ENCODE assay signal across 7 cellular contexts in the genomic region with DNA sequence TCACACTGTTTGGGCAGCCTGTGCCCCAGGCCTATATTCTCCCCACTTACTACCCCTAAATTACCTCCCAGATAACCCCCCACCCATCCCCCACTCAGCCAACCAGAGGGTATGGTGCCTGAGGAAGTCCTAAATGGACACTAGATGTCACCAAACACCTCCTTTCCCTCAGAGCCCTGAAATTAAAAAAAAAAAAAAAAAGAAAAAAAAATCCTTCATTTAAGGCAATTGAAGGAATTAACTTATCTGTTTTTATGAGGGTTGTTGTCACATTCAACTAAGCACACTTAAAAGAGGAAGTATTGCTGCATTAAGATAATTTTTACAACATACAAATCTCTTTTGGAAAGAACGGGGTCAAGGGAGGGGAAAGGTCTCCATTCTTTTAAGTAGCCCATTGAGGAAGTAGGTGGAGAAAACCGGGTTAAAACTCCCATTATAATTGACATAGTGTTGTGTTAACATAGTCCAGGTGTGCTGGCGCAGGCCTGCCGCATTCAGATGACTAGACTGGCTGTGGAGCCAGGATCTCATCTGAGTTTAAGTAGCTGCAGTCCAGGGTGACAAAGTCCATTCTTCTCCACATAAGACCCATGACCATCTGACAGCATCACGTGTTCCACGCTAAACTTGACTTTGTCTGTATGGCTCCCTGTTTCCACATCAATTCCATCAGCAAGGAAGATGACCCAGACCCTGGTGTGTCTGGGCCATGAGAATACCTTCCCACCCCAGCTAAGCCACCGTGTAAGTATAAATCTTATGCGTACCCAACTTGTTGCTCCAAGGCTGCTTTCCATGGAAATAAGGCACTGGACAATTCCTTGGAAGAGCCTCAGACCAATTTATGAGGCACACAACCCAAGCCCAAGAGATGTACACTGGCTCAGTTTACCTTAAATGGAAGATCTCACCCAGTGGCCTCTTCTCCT. TPM values are rescaled to one million over a fixed set of nuclear protein-coding genes. Genes with fewer than 3 reads are reported as not detected.
DNase-seq lines count a peak whose midpoint lies in the region; ATAC-seq and FAIRE-seq lines count a peak whose summit lies in the region.

No MANE protein-coding gene starts in this region.

- H3K36me3 ChIP-seq in MG63, result no peaks in the 10 kb centered on the region

- H3K9me3 ChIP-seq in MG63, result no peaks in the 10 kb centered on the region

- in situ Hi-C loops in SK-MEL-5 (cut with HindIII; ENCODE audit: low pct_unique_long_range_greater_than_20kb, low sequenced_read_pairs), result no loop called here

- H3K27me3 ChIP-seq in MG63, result peaks cover 44% of the 10 kb centered on the region

- FAIRE-seq in G401.6 (lab: Jason Lieb, UNC), result peak; percentile 89

- no peak for ATAC-seq in GM18502 (IDR thresholded peaks at IDR 0.05; ENCODE audit: poor library complexity, unreplicated experiment)
- ATAC-seq in GM18907 (IDR thresholded peaks at IDR 0.05; ENCODE audit: unreplicated experiment), result no peak
- no peak for ATAC-seq in GM21381 (IDR thresholded peaks at IDR 0.05; ENCODE audit: unreplicated experiment)

- H3K4me3 ChIP-seq in MG63, result no peak overlapping the region

- DNase-seq in MG63 (peak; percentile 33), SK-MEL-5 (ENCODE audit: low read depth, low spot score) (peak; percentile 68), glomerular endothelial cell (ENCODE audit: extremely low read depth, low read depth, low spot score) (peak; percentile 14)

RNA-seq across cellular contexts. Expression of a gene that starts 46.4 kb away (rescaled TPM):
- total RNA-seq in MG63 (2014; rRNA removed; shearing (Covaris generic); ENCODE audit: low replicate concordance), result 19.3 and 19.7 TPM in 2 replicates
- total RNA-seq in SK-MEL-5 (2014; rRNA removed; shearing (Covaris generic)), result 11.0 and 13.0 TPM in 2 replicates
- 16.9 and 21.1 TPM in 2 replicates for polyA plus RNA-seq in SK-MEL-5 (2015; cell fraction: cytosol; rRNA removed)
- polyA plus RNA-seq in SK-MEL-5 (2015; cell fraction: nucleus; rRNA removed), result 25.1 and 30.3 TPM in 2 replicates
- total RNA-seq in glomerular endothelial cell, result 15.5 and 20.8 TPM in 2 replicates

RNA-seq across cellular contexts. Expression of a gene that starts 52.7 kb away (rescaled TPM):
- total RNA-seq in MG63 (2014; rRNA removed; shearing (Covaris generic); ENCODE audit: low replicate concordance), result 50.7 and 59.1 TPM in 2 replicates
- 43.9 and 47.2 TPM in 2 replicates for total RNA-seq in SK-MEL-5 (2014; rRNA removed; shearing (Covaris generic))
- 46.9 and 61.0 TPM in 2 replicates for polyA plus RNA-seq in SK-MEL-5 (2015; cell fraction: cytosol; rRNA removed)
- polyA plus RNA-seq in SK-MEL-5 (2015; cell fraction: nucleus; rRNA removed), result 21.4 and 24.2 TPM in 2 replicates
- total RNA-seq in glomerular endothelial cell, result 57.9 and 65.3 TPM in 2 replicates

Comparison
In these comparisons a context has a peak if more than half of its experiments do, and no peak if none do; other contexts are left out.
1. DNase-seq: peak in every context shown above with its lines; median percentile 68 in SK-MEL-5; 33 in MG63; 14 in glomerular endothelial cell.